21 cellular contexts compared by ENCODE assay signal in the genomic region with DNA sequence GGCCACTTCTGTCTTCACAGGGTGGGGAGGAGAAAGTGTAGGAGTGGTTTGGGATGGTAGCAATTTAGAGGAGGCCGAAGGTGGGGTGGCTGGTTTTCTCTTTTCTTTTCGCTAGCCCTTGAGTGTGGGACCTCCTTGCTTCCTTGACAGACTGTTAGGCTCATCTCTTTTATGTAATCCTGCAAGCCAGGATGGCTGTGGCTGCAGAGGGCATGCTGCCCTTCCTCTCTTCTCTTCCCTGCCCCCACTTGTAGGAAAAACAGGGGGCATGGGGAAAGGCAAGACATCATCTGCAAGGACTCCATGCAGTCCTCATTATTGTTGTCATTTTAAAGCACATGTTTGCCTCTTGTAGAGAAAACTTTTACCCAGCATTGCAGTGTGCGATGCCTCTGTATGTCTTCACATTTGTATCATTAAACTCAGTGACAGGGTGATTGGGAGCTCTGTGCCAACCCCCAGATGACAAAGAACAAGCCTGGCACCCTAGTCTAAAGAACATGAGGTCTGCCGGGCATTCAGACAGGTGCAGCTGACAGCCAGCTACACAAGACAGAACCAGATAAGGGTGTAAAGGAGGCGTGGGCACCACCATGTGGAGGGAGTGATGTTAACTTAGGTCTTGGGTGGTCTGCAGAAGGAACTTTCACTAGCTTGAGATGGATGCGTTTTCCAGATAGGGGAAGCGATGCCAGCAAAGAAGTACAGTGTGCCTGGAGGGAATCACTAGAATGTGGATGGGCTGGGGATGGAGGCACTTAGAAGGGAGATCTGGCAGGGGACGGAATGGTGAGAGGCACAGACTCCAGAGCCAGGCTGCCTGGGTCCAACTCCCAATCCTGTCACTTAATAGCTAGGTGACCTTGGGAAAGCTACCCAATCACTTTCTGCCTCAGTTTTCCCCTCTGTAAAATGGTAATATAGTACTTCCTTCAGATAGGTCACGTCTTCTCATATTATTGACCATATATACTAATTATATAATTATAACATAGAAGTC.
DNase-seq lines count a peak whose midpoint lies in the region; ATAC-seq, FAIRE-seq and TF ChIP-seq lines count a peak whose summit lies in the region.
"Had no signal": no experiment of that assay in that cellular context is flagged by ENCODE, and none has a peak within 500 bp of the region (broad histone marks: within the 10 kb centered on the region; RNA-seq: fewer than 3 reads in every experiment).

No MANE protein-coding gene starts in this region.

- CTCF ChIA-PET in A673 (lab: Charles Lee), result interaction anchor here (1.2 kb wide), 1 partner anchor 209 kb away, joined by 6 read pairs; no protein-coding TSS in a partner anchor
- CTCF ChIA-PET in K562 (lab: Yijun Ruan, JAX; ENCODE audit: low intra/inter-chr PET ratio), result no interaction called here
- CTCF ChIA-PET in activated CD4-positive, alpha-beta memory T cell treated with anti-CD3 and anti-CD28 coated beads, Interleukin-2, amount 10 ng/mL, durations not matched to agents 7 days and 5 days (lab: Charles Lee), result no interaction called here

- peak overlapping the region in 2 of 3 experiments; percentile 50 to 59; a peak in 3 of 7 replicates for H3K27ac Mint-ChIP-seq in H9
- H3K27ac Mint-ChIP-seq in activated CD4-positive, alpha-beta memory T cell treated with anti-CD3 and anti-CD28 coated beads, Interleukin-2, amount 10 ng/mL, durations not matched to agents 7 days and 5 days, result no peak overlapping the region

- H3K79me2 ChIP-seq in H9 (ENCODE audit: insufficient read depth, low read length) (no peaks in the 10 kb centered on the region), K562 (ENCODE audit: control insufficient read depth, insufficient read depth, low read length) (no peaks in the 10 kb centered on the region)

- peak; percentile 22; the same call in 1 of the 2 replicates for TF ChIP-seq CTCF in A673 (conservative IDR thresholded peaks at IDR 0.05; ENCODE audit: low read depth, low read length)
- TF ChIP-seq CTCF in H9 (conservative IDR thresholded peaks at IDR 0.05), result peak; percentile 45; the same call in 2 of the 3 replicates
- no peak for TF ChIP-seq CTCF in K562 (IDR thresholded peaks at IDR 0.05 in 2 of 3, conservative IDR thresholded peaks at IDR 0.05 in 1 of 3; ENCODE audit: insufficient read depth in 2 of 3, low read depth in 1 of 3, low read length in 3 of 3)

- no peak overlapping the region for H3K23ac ChIP-seq in H9 (ENCODE audit: insufficient read length, low read depth, low read length)

- no peak overlapping the region for H3K4me3 Mint-ChIP-seq in H9
- no peak overlapping the region for H3K4me3 Mint-ChIP-seq in activated CD4-positive, alpha-beta memory T cell treated with anti-CD3 and anti-CD28 coated beads, Interleukin-2, amount 10 ng/mL, durations not matched to agents 7 days and 5 days

- no peaks in the 10 kb centered on the region for H3K23me2 ChIP-seq in H9 (ENCODE audit: insufficient read length, low read depth, low read length, poor library complexity, severe bottlenecking)

- no peaks in the 10 kb centered on the region for H3K9me3 Mint-ChIP-seq in H9
- H3K9me3 Mint-ChIP-seq in activated CD4-positive, alpha-beta memory T cell treated with anti-CD3 and anti-CD28 coated beads, Interleukin-2, amount 10 ng/mL, durations not matched to agents 7 days and 5 days, result no peaks in the 10 kb centered on the region

- H3K36me3 ChIP-seq in A673 (ENCODE audit: insufficient read depth, low read length, poor library complexity, severe bottlenecking) (no peaks in the 10 kb centered on the region), K562 (ENCODE audit: control insufficient read depth, insufficient read depth, low read length) (no peaks in the 10 kb centered on the region), iPS-20b (ENCODE audit: insufficient read depth, low read depth, low read length) (no peaks in the 10 kb centered on the region)
- H3K36me3 ChIP-seq: gastrocnemius medialis had no signal

- peaks cover 22 to 29% of the 10 kb centered on the region in 2 experiments for H3K4me1 Mint-ChIP-seq in H9
- H3K4me1 Mint-ChIP-seq in activated CD4-positive, alpha-beta memory T cell treated with anti-CD3 and anti-CD28 coated beads, Interleukin-2, amount 10 ng/mL, durations not matched to agents 7 days and 5 days, result no peaks in the 10 kb centered on the region

- no peaks in the 10 kb centered on the region for H4K20me1 ChIP-seq in H9 (ENCODE audit: control insufficient read depth, insufficient read depth, insufficient read length)
- no peaks in the 10 kb centered on the region; the same call in 1 of the 2 replicates for H4K20me1 ChIP-seq in K562 (replicated peaks; ENCODE audit: control insufficient read depth, insufficient read depth, low read length)

- H3K9ac ChIP-seq in H9 (ENCODE audit: extremely low read depth, insufficient read length, low read length), result no peak overlapping the region
- H3K9ac ChIP-seq in K562 (ENCODE audit: insufficient read depth in 1 of 2, low read depth in 2 of 2, low read length in 2 of 2), result no peak overlapping the region
- H3K9ac ChIP-seq in iPS-20b (ENCODE audit: low read depth, low read length), result 0 out of 2 replicates have a peak overlapping the region, but pooled peaks have one; percentile 7

- H3K36me3 Mint-ChIP-seq in H9 (ENCODE audit: insufficient read depth in 1 of 3, low read depth in 3 of 3), result no peaks in the 10 kb centered on the region
- H3K36me3 Mint-ChIP-seq in activated CD4-positive, alpha-beta memory T cell treated with anti-CD3 and anti-CD28 coated beads, Interleukin-2, amount 10 ng/mL, durations not matched to agents 7 days and 5 days (ENCODE audit: low read depth), result no peaks in the 10 kb centered on the region

- H2AFZ ChIP-seq in H9 (ENCODE audit: low read length) (no peak overlapping the region), K562 (ENCODE audit: low read depth, low read length) (no peak overlapping the region)

- no peak for FAIRE-seq in K562 (lab: Jason Lieb, UNC)
- FAIRE-seq: endometrium, G401.6, GM12892, islet of Langerhans had no signal

- H3T11ph ChIP-seq in H9 (ENCODE audit: low read length), result no peak overlapping the region

- H2BK5ac ChIP-seq in H9 (ENCODE audit: insufficient read length, low read length), result no peak overlapping the region

- H2BK120ac ChIP-seq in H9 (ENCODE audit: low read depth, low read length, poor library complexity, severe bottlenecking), result no peak overlapping the region

- H3K4me2 ChIP-seq in H9 (ENCODE audit: insufficient read depth, insufficient read length, low read length), result no peak overlapping the region
- no peak overlapping the region for H3K4me2 ChIP-seq in K562 (ENCODE audit: insufficient read depth, low read length)

- no peak for TF ChIP-seq EP300 in K562 (IDR thresholded peaks at IDR 0.05; ENCODE audit: low read length)

- H3K9me1 ChIP-seq in K562 (ENCODE audit: control insufficient read depth, insufficient read depth, low read length), result no peaks in the 10 kb centered on the region

- H3K27me3 ChIP-seq in A673 (replicated peaks; ENCODE audit: insufficient read depth, low read depth, low read length, poor library complexity) (peaks cover 24% of the 10 kb centered on the region), H9 (ENCODE audit: insufficient read depth, low read length) (no peaks in the 10 kb centered on the region), K562 (ENCODE audit: control insufficient read depth in 2 of 2, insufficient read depth in 2 of 2, low read length in 2 of 2) (peaks cover 9 to 23% of the 10 kb centered on the region in 2 experiments; a peak in 4 of 5 replicates), iPS-20b (ENCODE audit: insufficient read depth, low read length) (no peaks in the 10 kb centered on the region)
- H3K27me3 ChIP-seq: gastrocnemius medialis, testis had no signal

- no CpG with 5 or more reads among the region's 9 CpGs for WGBS in H9 (ENCODE audit: extremely low coverage, insufficient read length, low lambda C conversion rate)
- under 1% methylated on average over 9 of the region's 9 CpGs for WGBS in K562 (ENCODE audit: insufficient coverage, low coverage, missing lambda C conversion rate)

- H4K8ac ChIP-seq in H9 (replicated peaks; ENCODE audit: insufficient read length, low read depth, low read length), result no peak overlapping the region

- POLR2A ChIA-PET in A673 (lab: Charles Lee; ENCODE audit: low non-redundant PET) (no interaction called here), K562 (lab: Yijun Ruan, JAX) (interaction anchor here (0.6 kb wide), 1 partner anchor 878 kb away, joined by 3 read pairs; no protein-coding TSS in a partner anchor)
- POLR2A ChIA-PET in activated CD4-positive, alpha-beta memory T cell treated with anti-CD3 and anti-CD28 coated beads, Interleukin-2, amount 10 ng/mL, durations not matched to agents 7 days and 5 days (lab: Charles Lee), result no interaction called here

- H3K56ac ChIP-seq in H9 (ENCODE audit: insufficient read length, low read depth, low read length), result no peak overlapping the region

- no peak overlapping the region for H3K27ac ChIP-seq in A673 (ENCODE audit: low read depth, low read length, poor library complexity, severe bottlenecking)
- no peak overlapping the region for H3K27ac ChIP-seq in H9 (ENCODE audit: insufficient read length, low read depth, low read length)
- no peak overlapping the region for H3K27ac ChIP-seq in K562 (ENCODE audit: extremely low read depth, low read depth, low read length)
- H3K27ac ChIP-seq in iPS-20b (ENCODE audit: low read length), result no peak overlapping the region
- H3K27ac ChIP-seq: gastrocnemius medialis, skin epidermis, testis had no signal

- in situ Hi-C loops in K562 (cut with MboI), result no loop called here

- H3K4me3 ChIP-seq in A673 (ENCODE audit: low read depth, low read length, poor library complexity, severe bottlenecking), result no peak overlapping the region
- H3K4me3 ChIP-seq in K562, result no peak overlapping the region
- H3K4me3 ChIP-seq in iPS-20b (ENCODE audit: low read length), result no peak overlapping the region
- H3K4me3 ChIP-seq: gastrocnemius medialis, skin epidermis, testis had no signal

- no peak overlapping the region for H2AK5ac ChIP-seq in H9 (ENCODE audit: insufficient read length, low read length)

- no peak overlapping the region for H2BK12ac ChIP-seq in H9 (ENCODE audit: insufficient read length, low read depth, low read length)

- no peaks in the 10 kb centered on the region for H3K79me1 ChIP-seq in H9 (ENCODE audit: insufficient read depth, low read depth, low read length, poor library complexity, severe bottlenecking)

- no peak for ATAC-seq in K562
- no peak for ATAC-seq in HG03571 (IDR thresholded peaks at IDR 0.05; ENCODE audit: unreplicated experiment)
- ATAC-seq: gastrocnemius medialis had no signal

- BruUV-seq in A673 (replicated peaks; lab: Mats Ljungman, UMichigan) (no TSS peak), K562 (replicated peaks; lab: Mats Ljungman, UMichigan) (no TSS peak)

- TF ChIP-seq RAD21 in K562 (CRISPR knock-in tag; conservative IDR thresholded peaks at IDR 0.05 in 1 of 2, IDR thresholded peaks at IDR 0.05 in 1 of 2), result peak in 1 of 2 experiments; percentile 15; a peak in 1 of 4 replicates

- DNase-seq in A673 (ENCODE audit: low spot score), result no peak
- DNase-seq in H9, result no peak
- no peak for DNase-seq in K562 (ENCODE audit: extremely low read depth in 1 of 4, low spot score in 3 of 4)
- no peak for DNase-seq in hippocampal formation (lab: John Stamatoyannopoulos, UW)
- DNase-seq in UCSD-AML1 (lab: John Stamatoyannopoulos, UW; ENCODE audit: unreplicated experiment), result no peak
- no peak for DNase-seq in activated CD4-positive, alpha-beta memory T cell treated with anti-CD3 and anti-CD28 coated beads, Interleukin-2, amount 10 ng/mL, durations not matched to agents 7 days and 5 days
- DNase-seq: activated gamma-delta T cell; gastrocnemius medialis; mesenchymal stem cell; NCI-H1694 treated with DMSO at 0.1 percent for 48 hours; NCI-H774; occipital lobe; stimulated activated CD4-positive, alpha-beta T cell treated with anti-CD3 and anti-CD28 coated beads, Interleukin-4, amount 100 ng/mL, for 4 hours; testis had no signal

- H3K27me3 Mint-ChIP-seq in H9 (ENCODE audit: low read depth), result no peaks in the 10 kb centered on the region; the same call in 1 of the 2 replicates
- peaks cover 22% of the 10 kb centered on the region for H3K27me3 Mint-ChIP-seq in activated CD4-positive, alpha-beta memory T cell treated with anti-CD3 and anti-CD28 coated beads, Interleukin-2, amount 10 ng/mL, durations not matched to agents 7 days and 5 days

- H2BK15ac ChIP-seq in H9 (ENCODE audit: low read depth, low read length), result no peak overlapping the region

- no peaks in the 10 kb centered on the region for H3K4me1 ChIP-seq in A673 (ENCODE audit: insufficient read depth, low read length, poor library complexity, severe bottlenecking)
- H3K4me1 ChIP-seq in H9 (ENCODE audit: insufficient read depth, low read length), result peaks cover 5% of the 10 kb centered on the region; the same call in 1 of the 2 replicates
- no peaks in the 10 kb centered on the region for H3K4me1 ChIP-seq in K562 (replicated peaks in 1 of 2; ENCODE audit: control insufficient read depth in 2 of 2, insufficient read depth in 2 of 2, low read length in 2 of 2)
- peaks cover 15% of the 10 kb centered on the region; the same call in 1 of the 2 replicates for H3K4me1 ChIP-seq in iPS-20b (ENCODE audit: insufficient read depth, low read length)
- H3K4me1 ChIP-seq: gastrocnemius medialis, testis had no signal

- no peak overlapping the region for H4K5ac ChIP-seq in H9 (ENCODE audit: insufficient read length, low read depth, low read length)

- H3K18ac ChIP-seq in H9 (ENCODE audit: insufficient read length, low read depth, low read length), result no peak overlapping the region

- no peak for TF ChIP-seq POLR2A in K562 (conservative IDR thresholded peaks at IDR 0.05)

- intact Hi-C loops in A673 (cut with micrococcal nuclease; ENCODE audit: unreplicated experiment) (no loop called here), K562 (cut with micrococcal nuclease) (no loop called here)

- H4K91ac ChIP-seq in H9 (ENCODE audit: insufficient read length, low read depth, low read length), result no peak overlapping the region

- H2BK20ac ChIP-seq in H9 (ENCODE audit: low read depth, low read length, poor library complexity, severe bottlenecking), result no peak overlapping the region

- H3K9me3 ChIP-seq in A673 (ENCODE audit: low read depth, low read length, poor library complexity, severe bottlenecking), result no peaks in the 10 kb centered on the region
- H3K9me3 ChIP-seq in H9 (ENCODE audit: control insufficient read depth, low read depth, low read length), result no peaks in the 10 kb centered on the region
- H3K9me3 ChIP-seq in K562 (replicated peaks; ENCODE audit: control insufficient read depth, insufficient read depth, low read depth, low read length), result no peaks in the 10 kb centered on the region
- H3K9me3 ChIP-seq in iPS-20b (ENCODE audit: insufficient read depth, low read depth, low read length), result no peaks in the 10 kb centered on the region
- H3K9me3 ChIP-seq: gastrocnemius medialis, testis had no signal

- H3K14ac ChIP-seq in H9 (ENCODE audit: insufficient read depth, low read length), result no peak overlapping the region

- no peak overlapping the region for H3K4ac ChIP-seq in H9 (ENCODE audit: low read depth, low read length)

Comparison
In these comparisons a context has a peak if more than half of its experiments do, and no peak if none do; other contexts are left out.
1. CTCF ChIP-seq: peak in A673 (single experiment) and H9 (single experiment); none in K562 (0 of 3).